In genomic region chr11:57527056-57527631, GRCh38 we compare ENCODE assay signal across 9 cellular contexts. TPM values are rescaled to one million over a fixed set of nuclear protein-coding genes. Genes with fewer than 3 reads are reported as not detected.
A peak's percentile ranks its signal among the peaks of the same experiment; 100 is the strongest.
DNase-seq lines count a peak whose midpoint lies in the region; TF ChIP-seq lines count a peak whose summit lies in the region.
"Had no signal": no experiment of that assay in that cellular context is flagged by ENCODE, and none has a peak within 500 bp of the region (broad histone marks: within the 10 kb centered on the region; RNA-seq: fewer than 3 reads in every experiment).

No MANE protein-coding gene starts in this region.

- no peak overlapping the region for H3K27ac ChIP-seq in CD8-positive, alpha-beta memory T cell (ENCODE audit: low read depth, low read length)
- H3K27ac ChIP-seq in RWPE1 = no peak overlapping the region
- H3K27ac ChIP-seq in uterus = no peak overlapping the region
- H3K27ac ChIP-seq: SK-N-MC had no signal

- TF ChIP-seq CTCF in RWPE1 (conservative IDR thresholded peaks at IDR 0.05; ENCODE audit: low read depth) (peak; percentile 91), uterus (IDR thresholded peaks at IDR 0.05) (peak; percentile 83 to 96 (median 92))

- H3K4me1 Mint-ChIP-seq in CD8-positive, alpha-beta memory T cell = peaks cover 26 to 41% (median 35%) of the 10 kb centered on the region in 3 donors

- peak overlapping the region in 1 of 7 donors; percentile 76 for H3K4me3 Mint-ChIP-seq in CD8-positive, alpha-beta memory T cell

- no peaks in the 10 kb centered on the region for H3K27me3 ChIP-seq in CD8-positive, alpha-beta memory T cell (ENCODE audit: insufficient read depth, low read length, poor library complexity, severe bottlenecking)
- no peaks in the 10 kb centered on the region for H3K27me3 ChIP-seq in uterus

- peak; percentile 52 to 76 (median 67) for DNase-seq in CD8-positive, alpha-beta memory T cell
- peak; percentile 90 for DNase-seq in HT-29 (ENCODE audit: low spot score)
- DNase-seq in RWPE1 (ENCODE audit: low spot score) = no peak
- DNase-seq in activated effector memory CD4-positive, alpha-beta T cell treated with anti-CD3 and anti-CD28 coated beads, Interleukin-2, amount 50 U/mL, for 16 hours = peak; percentile 89
- DNase-seq in glomerular endothelial cell (ENCODE audit: extremely low read depth, low read depth, low spot score) = peak; percentile 41
- DNase-seq in posterior vena cava (ENCODE audit: low spot score) = peak; percentile 89
- peak; percentile 69 to 74 for DNase-seq in uterus
- DNase-seq in GOT3 (lab: John Stamatoyannopoulos, UW) = no peak

- CTCF ChIA-PET in CD8-positive, alpha-beta memory T cell (lab: Charles Lee) = interaction anchor here (0.7 to 20.0 kb wide), 25 partner anchors 11 to 194 kb away, joined by 3 to 498 read pairs (median 4); partner anchors contain the start of genes MED19, RTN4RL2, SLC43A1 and TMX2
- CTCF ChIA-PET in RWPE1 (lab: Yijun Ruan, JAX) = interaction anchor here (0.6 to 5.8 kb wide), 19 partner anchors 10 to 918 kb away, joined by 3 to 67 read pairs (median 4); partner anchors contain the start of genes RTN4RL2 and SLC43A1

- H3K4me1 ChIP-seq in CD8-positive, alpha-beta memory T cell (ENCODE audit: insufficient read depth, low read length) = peaks cover 19% of the 10 kb centered on the region
- peaks cover 0 to 9% of the 10 kb centered on the region in 2 donors for H3K4me1 ChIP-seq in uterus

- no peak overlapping the region for H3K4me3 ChIP-seq in CD8-positive, alpha-beta memory T cell (ENCODE audit: low read length)
- no peak overlapping the region for H3K4me3 ChIP-seq in uterus
- H3K4me3 ChIP-seq: SK-N-MC had no signal

- H3K27ac Mint-ChIP-seq in CD8-positive, alpha-beta memory T cell = peak overlapping the region in 6 of 8 donors; percentile 35 to 68 (median 54)

- no peaks in the 10 kb centered on the region for H3K9me3 ChIP-seq in CD8-positive, alpha-beta memory T cell (ENCODE audit: low read length)
- H3K9me3 ChIP-seq in uterus = no peaks in the 10 kb centered on the region

- no peak for TF ChIP-seq POLR2A in uterus (IDR thresholded peaks at IDR 0.05)

- POLR2A ChIA-PET in CD8-positive, alpha-beta memory T cell (lab: Charles Lee) = interaction anchor here (0.5 to 3.0 kb wide), 3 partner anchors 34 to 70 kb away, joined by 5 to 11 read pairs (median 5); no protein-coding TSS in a partner anchor
- POLR2A ChIA-PET in RWPE1 (lab: Yijun Ruan, JAX; ENCODE audit: low non-redundant PET) = interaction anchor here (1.1 kb wide), 1 partner anchor 36 kb away, joined by 3 read pairs; no protein-coding TSS in a partner anchor

- H3K27me3 Mint-ChIP-seq in CD8-positive, alpha-beta memory T cell = peaks cover 0 to 2% of the 10 kb centered on the region in 2 donors

- intact Hi-C loops in posterior vena cava (cut with DNase I) (loop anchor here (2.0 to 10.0 kb wide), 3 partner anchors 35 to 68 kb away; partner anchors contain the start of gene RTN4RL2 (in 1 of the 2)), uterus (cut with DNase I; ENCODE audit: low total_unique reads) (loop anchor here (5.0 kb wide), 1 partner anchor 70 kb away; no protein-coding TSS in a partner anchor)

- H3K36me3 Mint-ChIP-seq in CD8-positive, alpha-beta memory T cell = peaks cover 0 to 28% (median 5%) of the 10 kb centered on the region in 3 donors

- peaks cover 10% of the 10 kb centered on the region for H3K36me3 ChIP-seq in CD8-positive, alpha-beta memory T cell (ENCODE audit: insufficient read depth, low read length)
- no peaks in the 10 kb centered on the region for H3K36me3 ChIP-seq in uterus

- no peaks in the 10 kb centered on the region for H3K9me3 Mint-ChIP-seq in CD8-positive, alpha-beta memory T cell

RNA-seq across cellular contexts. Expression of gene TIMM10, which starts 3.4 kb away (rescaled TPM):
- 100 to 1,000 TPM; 151 to 154 TPM for total RNA-seq in CD8-positive, alpha-beta memory T cell
- 72.2 TPM for polyA plus RNA-seq in CD8-positive, alpha-beta memory T cell
- total RNA-seq in HT-29 (2014; rRNA removed; shearing (Covaris generic)) = 133 and 143 TPM in 2 replicates
- 31.9 and 35.0 TPM in 2 replicates for total RNA-seq in glomerular endothelial cell
- 10 to 100 TPM; 31.8 to 38.1 TPM for total RNA-seq in posterior vena cava
- total RNA-seq in uterus = 10 to 100 TPM in 3 of 4 donors, 1 to 10 TPM in 1; 7.7 to 47.4 (median 19.6) TPM

RNA-seq across cellular contexts. Expression of gene SMTNL1, which starts 10.3 kb away (rescaled TPM):
- not detected for total RNA-seq in CD8-positive, alpha-beta memory T cell
- polyA plus RNA-seq in CD8-positive, alpha-beta memory T cell = 0.16 TPM
- total RNA-seq in HT-29 (2014; rRNA removed; shearing (Covaris generic)) = not detected in 2 replicates
- total RNA-seq in glomerular endothelial cell (not detected in 2 replicates), posterior vena cava (not detected), uterus (not detected)

RNA-seq across cellular contexts. Expression of gene SLC43A1, which starts 11.6 kb away (rescaled TPM):
- total RNA-seq in CD8-positive, alpha-beta memory T cell = 10 to 100 TPM; 24.2 to 25.3 TPM
- 23.5 TPM for polyA plus RNA-seq in CD8-positive, alpha-beta memory T cell
- 47.7 and 60.8 TPM in 2 replicates for total RNA-seq in HT-29 (2014; rRNA removed; shearing (Covaris generic))
- total RNA-seq in glomerular endothelial cell (10.5 and 15.9 TPM in 2 replicates), posterior vena cava (10 to 100 TPM in 1 of 2 donors, 1 to 10 TPM in 1; 8.1 to 11.5 TPM), uterus (10 to 100 TPM; 13.1 to 48.4 (median 22.5) TPM)

RNA-seq across cellular contexts. Expression of gene UBE2L6, which starts 40.3 kb away (rescaled TPM):
- 10 to 100 TPM; 74.9 to 79.2 TPM for total RNA-seq in CD8-positive, alpha-beta memory T cell
- 286 TPM for polyA plus RNA-seq in CD8-positive, alpha-beta memory T cell
- total RNA-seq in HT-29 (2014; rRNA removed; shearing (Covaris generic)) = 1.3 and 3.5 TPM in 2 replicates
- 74.1 and 87.1 TPM in 2 replicates for total RNA-seq in glomerular endothelial cell
- 10 to 100 TPM; 50.3 to 56.9 TPM for total RNA-seq in posterior vena cava
- 10 to 100 TPM; 28.3 to 87.9 (median 84.2) TPM for total RNA-seq in uterus

Comparison
In these comparisons a context has a peak if more than half of its experiments do, and no peak if none do; other contexts are left out.
1. DNase-seq: peak in CD8-positive, alpha-beta memory T cell (5 of 5), HT-29 (single experiment), activated effector memory CD4-positive, alpha-beta T cell treated with anti-CD3 and anti-CD28 coated beads, Interleukin-2, amount 50 U/mL, for 16 hours (single experiment), glomerular endothelial cell (single experiment), posterior vena cava (single experiment) and uterus (2 of 2); none in RWPE1 (single experiment) and GOT3 (single experiment).